8 cellular contexts compared by ENCODE assay signal in the genomic region with DNA sequence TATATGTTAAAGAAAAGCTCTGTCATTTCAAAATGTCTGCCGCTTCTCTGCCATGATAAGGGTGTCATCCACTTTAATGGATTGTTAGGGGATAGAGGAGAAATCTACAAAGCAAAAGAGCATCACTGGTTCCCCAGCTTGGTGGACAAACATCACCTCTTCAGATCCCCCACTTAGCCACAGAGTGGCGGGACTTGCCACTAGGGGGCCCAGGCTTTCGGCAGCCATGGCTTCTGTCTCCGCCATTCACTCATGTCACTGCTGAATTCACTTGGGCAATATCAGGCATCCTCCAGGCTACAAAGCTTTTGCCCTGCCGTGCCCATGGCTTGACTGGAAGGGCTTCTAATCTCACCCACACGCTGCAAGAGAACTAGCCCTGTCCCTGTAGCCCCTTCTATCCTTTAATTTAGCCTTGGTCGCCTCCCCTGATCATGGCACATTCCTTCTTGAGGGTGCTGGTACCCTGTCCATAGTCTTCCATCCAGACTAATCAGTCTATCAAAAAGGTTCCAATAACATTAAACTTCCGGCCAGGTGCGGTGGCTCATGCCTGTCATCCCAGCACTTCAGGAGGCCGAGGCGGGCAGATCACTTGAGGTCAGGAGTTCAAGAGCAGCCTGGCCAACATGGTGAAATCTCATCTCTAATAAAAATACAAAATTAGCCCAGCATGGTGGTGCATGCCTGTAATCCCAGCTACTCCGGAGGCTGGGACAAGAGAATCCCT. TPM values are rescaled to one million over a fixed set of nuclear protein-coding genes. Genes with fewer than 3 reads are reported as not detected.
DNase-seq lines count a peak whose midpoint lies in the region; ATAC-seq, FAIRE-seq and TF ChIP-seq lines count a peak whose summit lies in the region.

No MANE protein-coding gene starts in this region.

- peak; percentile 77 for TF ChIP-seq CTCF in BJ (IDR thresholded peaks at IDR 0.05; ENCODE audit: insufficient read depth, low read depth, low read length)
- peak in 3 of 4 experiments; percentile 45 to 53 (median 46) for TF ChIP-seq CTCF in gastroesophageal sphincter (IDR thresholded peaks at IDR 0.05)
- TF ChIP-seq CTCF in progenitor cell of endocrine pancreas (IDR thresholded peaks at IDR 0.05; ENCODE audit: unreplicated experiment) = peak; percentile 88

- peak; percentile 84 for ATAC-seq in activated T-helper 17 cell treated with anti-CD3 and anti-CD28 coated beads, Interleukin-2, amount 50 U/mL, for 72 hours (replicated peaks)
- ATAC-seq in gastroesophageal sphincter = no peak
- no peak for ATAC-seq in HG03025 (IDR thresholded peaks at IDR 0.05; ENCODE audit: low FRiP score, unreplicated experiment)
- ATAC-seq in GM21619 (IDR thresholded peaks at IDR 0.05; ENCODE audit: unreplicated experiment) = no peak

- no peaks in the 10 kb centered on the region for H3K36me3 ChIP-seq in BJ (ENCODE audit: control insufficient read depth, insufficient read depth, low read length)
- no peaks in the 10 kb centered on the region for H3K36me3 ChIP-seq in gastroesophageal sphincter

- no peaks in the 10 kb centered on the region for H3K36me3 Mint-ChIP-seq in activated T-helper 17 cell treated with anti-CD3 and anti-CD28 coated beads, Interleukin-2, amount 50 U/mL, for 72 hours (ENCODE audit: low read depth)
- no peaks in the 10 kb centered on the region for H3K36me3 Mint-ChIP-seq in progenitor cell of endocrine pancreas (ENCODE audit: insufficient read depth)

- H3K9me3 Mint-ChIP-seq in activated T-helper 17 cell treated with anti-CD3 and anti-CD28 coated beads, Interleukin-2, amount 50 U/mL, for 72 hours = no peaks in the 10 kb centered on the region
- no peaks in the 10 kb centered on the region for H3K9me3 Mint-ChIP-seq in progenitor cell of endocrine pancreas (ENCODE audit: low read depth)

- no peaks in the 10 kb centered on the region for H3K4me1 Mint-ChIP-seq in activated T-helper 17 cell treated with anti-CD3 and anti-CD28 coated beads, Interleukin-2, amount 50 U/mL, for 72 hours
- peaks cover 5% of the 10 kb centered on the region for H3K4me1 Mint-ChIP-seq in progenitor cell of endocrine pancreas (ENCODE audit: low read depth)

- H3K27me3 Mint-ChIP-seq in activated T-helper 17 cell treated with anti-CD3 and anti-CD28 coated beads, Interleukin-2, amount 50 U/mL, for 72 hours = no peaks in the 10 kb centered on the region
- H3K27me3 Mint-ChIP-seq in progenitor cell of endocrine pancreas = no peaks in the 10 kb centered on the region

- WGBS in gastroesophageal sphincter (ENCODE audit: low coverage in 1 of 2), 2 donors = 52 to 54% methylated on average over 7 to 11 of the region's 12 CpGs

- POLR2A ChIA-PET in BJ (lab: Charles Lee) = no interaction called here

- DNase-seq in BJ (ENCODE audit: low read depth) = no peak
- DNase-seq in HCEC 1CT = peak; percentile 42
- DNase-seq in RCC 7860 (ENCODE audit: low spot score) = peak; percentile 14
- peak; percentile 49 for DNase-seq in progenitor cell of endocrine pancreas (ENCODE audit: low spot score, unreplicated experiment)

- no peak for TF ChIP-seq EP300 in gastroesophageal sphincter (IDR thresholded peaks at IDR 0.05)

- no peak overlapping the region for H3K4me3 Mint-ChIP-seq in activated T-helper 17 cell treated with anti-CD3 and anti-CD28 coated beads, Interleukin-2, amount 50 U/mL, for 72 hours
- no peak overlapping the region for H3K4me3 Mint-ChIP-seq in progenitor cell of endocrine pancreas (ENCODE audit: low read depth)

- no peak for FAIRE-seq in RCC 7860 (lab: Jason Lieb, UNC)

- H3K4me3 ChIP-seq in BJ (ENCODE audit: low read depth, low read length) (no peak overlapping the region), gastroesophageal sphincter (no peak overlapping the region)

- TF ChIP-seq POLR2A in gastroesophageal sphincter (IDR thresholded peaks at IDR 0.05) = no peak

- H3K9me3 ChIP-seq in gastroesophageal sphincter = no peaks in the 10 kb centered on the region

- H3K27me3 ChIP-seq in BJ (ENCODE audit: control insufficient read depth, insufficient read depth, low read length) (no peaks in the 10 kb centered on the region), gastroesophageal sphincter (peaks cover 3% of the 10 kb centered on the region)

- H3K27ac Mint-ChIP-seq in activated T-helper 17 cell treated with anti-CD3 and anti-CD28 coated beads, Interleukin-2, amount 50 U/mL, for 72 hours = no peak overlapping the region
- H3K27ac Mint-ChIP-seq in progenitor cell of endocrine pancreas = no peak overlapping the region

- no peak overlapping the region for H3K27ac ChIP-seq in gastroesophageal sphincter

- no peaks in the 10 kb centered on the region for H3K4me1 ChIP-seq in gastroesophageal sphincter

- CTCF ChIA-PET in BJ (lab: Yijun Ruan, JAX) = interaction anchor here (1.8 to 2.3 kb wide), 2 partner anchors 9 to 15 kb away, joined by 7 to 9 read pairs; no protein-coding TSS in a partner anchor

RNA-seq across cellular contexts. Expression of a gene that starts 34.7 kb away (rescaled TPM):
- 0.01 TPM in 1 of 2 replicates, not detected in the other for polyA plus RNA-seq in BJ (2011; rRNA removed)
- polyA minus RNA-seq in BJ (2011; rRNA and poly(A)+ RNA removed) = not detected in 2 replicates
- total RNA-seq in activated T-helper 17 cell treated with anti-CD3 and anti-CD28 coated beads, Interleukin-2, amount 50 U/mL, for 72 hours = 10 to 100 TPM in 1 of 2 donors, 1 to 10 TPM in 1; 1.7 to 17.6 TPM
- total RNA-seq in gastroesophageal sphincter (under 1 TPM in 1 of 4 donors, not detected in 3; 0.16 TPM), progenitor cell of endocrine pancreas (89.4 and 91.2 TPM in 2 replicates)

RNA-seq across cellular contexts. Expression of a gene that starts 36.3 kb away (rescaled TPM):
- polyA plus RNA-seq in BJ (2011; rRNA removed) = 0.15 and 0.34 TPM in 2 replicates
- polyA minus RNA-seq in BJ (2011; rRNA and poly(A)+ RNA removed) = 0.09 and 0.46 TPM in 2 replicates
- 1 to 10 TPM; 2.9 to 5.1 TPM for total RNA-seq in activated T-helper 17 cell treated with anti-CD3 and anti-CD28 coated beads, Interleukin-2, amount 50 U/mL, for 72 hours
- total RNA-seq in gastroesophageal sphincter (1 to 10 TPM in 2 of 4 donors, not detected in 2; 1.1 to 2.8 TPM), progenitor cell of endocrine pancreas (5.7 and 7.0 TPM in 2 replicates)
